ENCODE assay signal across 8 cellular contexts in genomic region chr1:222095606-222096475, GRCh38.
DNase-seq lines count a peak whose midpoint lies in the region; ATAC-seq and TF ChIP-seq lines count a peak whose summit lies in the region.

No MANE protein-coding gene starts in this region.

- peak; percentile 97 for TF ChIP-seq CTCF in 22Rv1 (IDR thresholded peaks at IDR 0.05)
- TF ChIP-seq CTCF in RWPE1 (conservative IDR thresholded peaks at IDR 0.05; ENCODE audit: low read depth), result peak; percentile 68

- DNase-seq in RWPE1 (ENCODE audit: low spot score) (peak; percentile 36), iPS DF 4.7 (ENCODE audit: extremely low read depth, low spot score) (peak; percentile 41), NCI-H510A (lab: John Stamatoyannopoulos, UW) (no peak)
- peak; percentile 84 for DNase-seq in activated effector memory CD4-positive, alpha-beta T cell treated with anti-CD3 and anti-CD28 coated beads, Interleukin-2, amount 50 U/mL, for 16 hours
- DNase-seq in stimulated activated CD4-positive, alpha-beta T cell treated with anti-CD3 and anti-CD28 coated beads, Interleukin-4, amount 100 ng/mL, for 1 hour, result peak; percentile 55

- no peak overlapping the region for H3K27ac ChIP-seq in 22Rv1
- no peak overlapping the region for H3K27ac ChIP-seq in RWPE1

- CTCF ChIA-PET in RWPE1 (lab: Yijun Ruan, JAX), result interaction anchor here (0.7 to 1.1 kb wide), 4 partner anchors 10 to 351 kb away, joined by 3 to 6 read pairs (median 3); no protein-coding TSS in a partner anchor

- POLR2A ChIA-PET in RWPE1 (lab: Yijun Ruan, JAX; ENCODE audit: low non-redundant PET), result no interaction called here

- peak; percentile 77 for ATAC-seq in GM18511 (IDR thresholded peaks at IDR 0.05; ENCODE audit: unreplicated experiment)
- ATAC-seq in HG03064 (IDR thresholded peaks at IDR 0.05; ENCODE audit: low read depth, unreplicated experiment), result peak; percentile 82
